In the genomic region with DNA sequence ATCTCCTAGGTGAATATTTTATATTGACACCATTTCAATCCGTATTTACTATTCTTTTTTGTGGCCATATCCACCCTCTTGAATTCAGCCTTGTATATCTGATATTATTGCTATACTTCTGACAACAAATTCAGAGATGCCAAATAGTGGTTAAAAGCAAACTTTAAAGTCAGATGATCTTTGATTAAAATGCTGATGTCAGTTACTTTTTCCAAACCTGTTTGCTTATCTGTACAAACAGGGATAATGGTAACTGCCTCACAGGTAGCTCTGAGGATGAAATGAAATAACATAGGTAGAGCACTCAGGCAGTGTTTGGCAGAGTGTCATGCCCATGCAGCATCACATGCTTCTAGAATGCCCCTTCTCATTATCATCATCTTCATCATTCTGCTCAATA, we compare ENCODE assay signal across 15 cellular contexts. TPM values are rescaled to one million over a fixed set of nuclear protein-coding genes. Genes with fewer than 3 reads are reported as not detected.
DNase-seq lines count a peak whose midpoint lies in the region; ATAC-seq, FAIRE-seq and TF ChIP-seq lines count a peak whose summit lies in the region.
"Had no signal": no experiment of that assay in that cellular context is flagged by ENCODE, and none has a peak within 500 bp of the region (broad histone marks: within the 10 kb centered on the region; RNA-seq: fewer than 3 reads in every experiment).

No MANE protein-coding gene starts in this region.

- H3K56ac ChIP-seq in IMR-90 (ENCODE audit: extremely low read depth, insufficient read depth, low read length), result no peak overlapping the region

- no peaks in the 10 kb centered on the region for H3K79me1 ChIP-seq in IMR-90 (ENCODE audit: low read depth in 1 of 2, low read length in 2 of 2)

- H2BK15ac ChIP-seq in IMR-90 (ENCODE audit: low read depth, low read length), result no peak overlapping the region

- ATAC-seq in A549 (no peak), IMR-90 (ENCODE audit: low read depth) (no peak), K562 (no peak), GM19452 (IDR thresholded peaks at IDR 0.05; ENCODE audit: unreplicated experiment) (no peak)
- ATAC-seq: GM23338, HCT116 had no signal

- H3K14ac ChIP-seq in IMR-90 (replicated peaks; ENCODE audit: low read depth, low read length), result no peak overlapping the region

- H3K36me3 ChIP-seq in IMR-90 (ENCODE audit: control insufficient read depth, insufficient read depth, low read length), result no peaks in the 10 kb centered on the region
- no peaks in the 10 kb centered on the region for H3K36me3 ChIP-seq in K562 (ENCODE audit: control insufficient read depth, insufficient read depth, low read length)

- no peak overlapping the region for H2BK20ac ChIP-seq in IMR-90 (ENCODE audit: low read depth, low read length)

- no peak overlapping the region for H4K5ac ChIP-seq in IMR-90 (ENCODE audit: low read depth, low read length)

- FAIRE-seq in A549 (lab: Jason Lieb, UNC) (no peak), K562 (lab: Jason Lieb, UNC) (no peak)
- FAIRE-seq: GM12892, GM18507 had no signal

- POLR2A ChIA-PET in A549 (lab: Yijun Ruan, JAX), result no interaction called here
- POLR2A ChIA-PET in IMR-90 (lab: Charles Lee; ENCODE audit: unreplicated experiment), result no interaction called here
- POLR2A ChIA-PET in K562 (lab: Yijun Ruan, JAX), result interaction anchor here (0.5 to 1.6 kb wide), 2 partner anchors 15 to 244 kb away, joined by 3 read pairs; no protein-coding TSS in a partner anchor

- no peaks in the 10 kb centered on the region for H3K79me2 ChIP-seq in K562 (ENCODE audit: control insufficient read depth, insufficient read depth, low read length)

- no peak overlapping the region for H3K4ac ChIP-seq in IMR-90 (ENCODE audit: low read depth, low read length)

- DNase-seq in A549 (ENCODE audit: low read depth in 1 of 2, low spot score in 1 of 2) (no peak), IMR-90 (no peak), K562 (ENCODE audit: extremely low read depth in 1 of 4, low spot score in 3 of 4) (no peak), AG08395 (ENCODE audit: low spot score) (no peak), HT-29 (ENCODE audit: low spot score) (no peak)
- DNase-seq: CD4-positive, alpha-beta T cell; DMS153; DMS79; H7; Karpas-422 had no signal

- TF ChIP-seq RAD21 in A549 (conservative IDR thresholded peaks at IDR 0.05 in 1 of 2, IDR thresholded peaks at IDR 0.05 in 1 of 2) (no peak), IMR-90 (IDR thresholded peaks at IDR 0.05; ENCODE audit: low read length) (no peak), K562 (CRISPR knock-in tag; conservative IDR thresholded peaks at IDR 0.05 in 1 of 2, IDR thresholded peaks at IDR 0.05 in 1 of 2) (no peak)

- TF ChIP-seq EP300 in A549 (IDR thresholded peaks at IDR 0.05), result no peak
- no peak for TF ChIP-seq EP300 in K562 (IDR thresholded peaks at IDR 0.05; ENCODE audit: low read length)

- no peaks in the 10 kb centered on the region for H3K9me1 ChIP-seq in IMR-90 (ENCODE audit: insufficient read depth, low read length)
- no peaks in the 10 kb centered on the region for H3K9me1 ChIP-seq in K562 (ENCODE audit: control insufficient read depth, insufficient read depth, low read length)

- BruUV-seq in IMR-90 (replicated peaks; lab: Mats Ljungman, UMichigan), result no TSS peak
- BruUV-seq in K562 (replicated peaks; lab: Mats Ljungman, UMichigan), result no TSS peak

- H2AK9ac ChIP-seq in IMR-90 (replicated peaks; ENCODE audit: low read depth, low read length, poor library complexity), result no peak overlapping the region

- no peak overlapping the region for H4K8ac ChIP-seq in IMR-90 (ENCODE audit: low read depth in 2 of 2, low read length in 2 of 2)

- no peak overlapping the region for H4K91ac ChIP-seq in IMR-90 (ENCODE audit: insufficient read depth, low read depth, low read length)

- CTCF ChIA-PET in A549 (lab: Yijun Ruan, JAX), result interaction anchor here (0.8 kb wide), 1 partner anchor 13 kb away, joined by 3 read pairs; no protein-coding TSS in a partner anchor
- CTCF ChIA-PET in IMR-90 (lab: Yijun Ruan, JAX), result interaction anchor here (0.6 to 0.8 kb wide), 2 partner anchors 24 to 376 kb away, joined by 3 to 7 read pairs; no protein-coding TSS in a partner anchor
- CTCF ChIA-PET in K562 (lab: Yijun Ruan, JAX; ENCODE audit: low intra/inter-chr PET ratio), result no interaction called here

- no peak overlapping the region for H2BK120ac ChIP-seq in IMR-90 (ENCODE audit: low read depth, low read length)

- dilution Hi-C loops in IMR-90 (cut with HindIII; ENCODE audit: low sequenced_read_pairs, unreplicated experiment), result no loop called here

- 68% methylated on average over 1 of the region's 1 CpG for WGBS in A549 (ENCODE audit: missing lambda C conversion rate)
- no CpG with 5 or more reads among the region's 1 CpG for WGBS in IMR-90 (ENCODE audit: extremely low coverage in 2 of 2, insufficient read length in 1 of 2), 2 experiments
- WGBS in K562 (ENCODE audit: insufficient coverage, low coverage, missing lambda C conversion rate), result 7% methylated on average over 1 of the region's 1 CpG

- H2AFZ ChIP-seq in IMR-90 (replicated peaks; ENCODE audit: low read length, poor library complexity) (no peak overlapping the region), K562 (ENCODE audit: low read depth, low read length) (no peak overlapping the region)
- H2AFZ ChIP-seq: GM23338 had no signal

- H3K27me3 ChIP-seq in IMR-90 (ENCODE audit: control insufficient read depth, insufficient read depth, low read length), result peaks cover 4% of the 10 kb centered on the region
- H3K27me3 ChIP-seq in K562 (ENCODE audit: control insufficient read depth in 2 of 2, insufficient read depth in 2 of 2, low read length in 2 of 2), result no peaks in the 10 kb centered on the region

- H3K27ac ChIP-seq in A549, result no peak overlapping the region
- no peak overlapping the region for H3K27ac ChIP-seq in IMR-90 (ENCODE audit: insufficient read depth, low read length)
- H3K27ac ChIP-seq in K562 (ENCODE audit: extremely low read depth, low read depth, low read length), result no peak overlapping the region

- no peak for TF ChIP-seq POLR2A in A549 (IDR thresholded peaks at IDR 0.05; ENCODE audit: low read length)
- no peak for TF ChIP-seq POLR2A in IMR-90 (IDR thresholded peaks at IDR 0.05; ENCODE audit: low read depth, low read length)
- TF ChIP-seq POLR2A in K562 (conservative IDR thresholded peaks at IDR 0.05), result no peak

- H4K20me1 ChIP-seq in IMR-90 (ENCODE audit: insufficient read depth, low read length), result no peaks in the 10 kb centered on the region
- H4K20me1 ChIP-seq in K562 (replicated peaks; ENCODE audit: control insufficient read depth, insufficient read depth, low read length), result no peaks in the 10 kb centered on the region

- no peak overlapping the region for H3K4me3 ChIP-seq in A549
- no peak overlapping the region for H3K4me3 ChIP-seq in IMR-90 (ENCODE audit: insufficient read depth, low read depth, low read length)
- no peak overlapping the region for H3K4me3 ChIP-seq in K562
- H3K4me3 ChIP-seq: GM23338 had no signal

- H3K4me1 ChIP-seq in A549 (no peaks in the 10 kb centered on the region), IMR-90 (ENCODE audit: control insufficient read depth, insufficient read depth, low read length) (no peaks in the 10 kb centered on the region; the same call in 1 of the 2 replicates), K562 (replicated peaks in 1 of 2; ENCODE audit: control insufficient read depth in 2 of 2, insufficient read depth in 2 of 2, low read length in 2 of 2) (peaks cover 4 to 5% of the 10 kb centered on the region in 2 experiments; a peak in 3 of 5 replicates)

- no peak overlapping the region for H3K23ac ChIP-seq in IMR-90 (ENCODE audit: low read depth, low read length)

- intact Hi-C loops in IMR-90 (cut with micrococcal nuclease) (no loop called here), K562 (cut with micrococcal nuclease) (no loop called here)

- no peak overlapping the region for H3K4me2 ChIP-seq in A549
- H3K4me2 ChIP-seq in IMR-90 (ENCODE audit: low read depth, low read length), result no peak overlapping the region
- no peak overlapping the region for H3K4me2 ChIP-seq in K562 (ENCODE audit: insufficient read depth, low read length)
- H3K4me2 ChIP-seq: GM23338 had no signal

- TF ChIP-seq CTCF in A549 (IDR thresholded peaks at IDR 0.05), result no peak
- no peak for TF ChIP-seq CTCF in IMR-90 (conservative IDR thresholded peaks at IDR 0.05; ENCODE audit: low read depth, low read length)
- no peak for TF ChIP-seq CTCF in K562 (IDR thresholded peaks at IDR 0.05 in 2 of 3, conservative IDR thresholded peaks at IDR 0.05 in 1 of 3; ENCODE audit: insufficient read depth in 2 of 3, low read depth in 1 of 3, low read length in 3 of 3)

- no peak overlapping the region for H3K18ac ChIP-seq in IMR-90 (ENCODE audit: low read depth, low read length)

- H3K9me3 ChIP-seq in A549 (no peaks in the 10 kb centered on the region), IMR-90 (ENCODE audit: control insufficient read depth, insufficient read depth, low read length) (no peaks in the 10 kb centered on the region), K562 (replicated peaks; ENCODE audit: control insufficient read depth, insufficient read depth, low read depth, low read length) (no peaks in the 10 kb centered on the region)

- no peak overlapping the region for H2BK5ac ChIP-seq in IMR-90 (ENCODE audit: low read depth, low read length, poor library complexity, severe bottlenecking)

- in situ Hi-C loops in IMR-90 (cut with MboI; ENCODE audit: low sequenced_read_pairs) (no loop called here), K562 (cut with MboI) (no loop called here)

- H2AK5ac ChIP-seq in IMR-90 (ENCODE audit: low read depth, low read length), result no peak overlapping the region

- H3K9ac ChIP-seq in IMR-90 (ENCODE audit: low read depth, low read length) (no peak overlapping the region), K562 (ENCODE audit: insufficient read depth in 1 of 2, low read depth in 2 of 2, low read length in 2 of 2) (no peak overlapping the region)

RNA-seq across cellular contexts. Expression of gene PPIL6, which starts 19.2 kb away (rescaled TPM):
- polyA plus RNA-seq in A549 (2011; rRNA removed) (4.4 and 5.0 TPM in 2 replicates), A549 (2017; fragmentation: RNase III; extraction: RNeasy Plus Mini Kit Qiagen cat#74134 plus additional on column Dnase treatment) (1.6 to 2.7 TPM (median 2.0 TPM) in 3 replicates), IMR-90 (2012; rRNA removed) (0.07 and 0.15 TPM in 2 replicates), K562 (2011; rRNA removed) (0.36 and 1.1 TPM in 2 replicates), K562 (2014; fragmentation: Illumina TruSeq; extraction: Trizol) (0.35 and 0.49 TPM in 2 replicates), K562 (2014; fragmentation: Nextera tagmentation; extraction: Ambion mirVana) (under 1 TPM; 0.13 to 0.14 TPM), K562 (2014; rRNA removed) (0.03 and 1.5 TPM in 2 replicates)
- 0.63 and 0.94 TPM in 2 replicates for polyA plus RNA-seq in A549 (2012; cell fraction: cytosol; rRNA removed)
- polyA plus RNA-seq in A549 (2012; cell fraction: nucleus; rRNA removed), result 0.22 and 0.24 TPM in 2 replicates
- 0.37 and 1.6 TPM in 2 replicates for polyA minus RNA-seq in A549 (2011; rRNA and poly(A)+ RNA removed)
- total RNA-seq in IMR-90 (2012; rRNA removed) (0.18 and 1.4 TPM in 2 replicates), K562 (2014; rRNA removed) (0.33 TPM in 1 of 2 replicates, not detected in the other), K562 (2014; rRNA removed; fragmentation: Illumina TruSeq; extraction: Trizol) (0.64 and 0.98 TPM in 2 replicates), K562 (2015; rRNA removed; fragmentation: Illumina TruSeq; extraction: Trizol) (0.68 and 0.76 TPM in 2 replicates), K562 (2021) (0.47 and 0.87 TPM in 2 replicates)
- 0.09 and 0.12 TPM in 2 replicates for polyA plus RNA-seq in IMR-90 (2012; cell fraction: cytosol; rRNA removed)
- 0.06 and 0.09 TPM in 2 replicates for polyA plus RNA-seq in IMR-90 (2012; cell fraction: nucleus; rRNA removed; ENCODE audit: low replicate concordance)
- 0.19 TPM in 1 of 2 replicates, not detected in the other for total RNA-seq in K562 (2011; cell fraction: chromatin; rRNA removed; ENCODE audit: low replicate concordance)
- total RNA-seq in K562 (2011; cell fraction: nucleolus; rRNA removed), result not detected in 2 replicates
- 0.15 TPM in 1 of 2 replicates, not detected in the other for total RNA-seq in K562 (2011; cell fraction: nucleoplasm; rRNA removed)
- polyA plus RNA-seq in K562 (2011; cell fraction: cytosol; rRNA removed), result 0.09 and 0.29 TPM in 2 replicates
- 0.10 and 0.37 TPM in 2 replicates for polyA plus RNA-seq in K562 (2011; cell fraction: nucleus; rRNA removed)
- polyA plus RNA-seq in K562 (2012), result 0.72 and 2.6 TPM in 2 replicates
- polyA minus RNA-seq in K562 (2011; rRNA and poly(A)+ RNA removed), result 0.42 and 1.3 TPM in 2 replicates
- not detected in 2 replicates for polyA minus RNA-seq in K562 (2011; cell fraction: cytosol; rRNA and poly(A)+ RNA removed)
- polyA minus RNA-seq in K562 (2011; cell fraction: nucleus; rRNA and poly(A)+ RNA removed), result 0.27 TPM in 1 of 2 replicates, not detected in the other
- 0.48 and 0.50 TPM in 2 replicates for total RNA-seq in HT-29 (2014; rRNA removed; shearing (Covaris generic))

RNA-seq across cellular contexts. Expression of gene SMPD2, which starts 19.3 kb away (rescaled TPM):
- polyA plus RNA-seq in A549 (2011; rRNA removed) (9.6 and 13.1 TPM in 2 replicates), A549 (2017; fragmentation: RNase III; extraction: RNeasy Plus Mini Kit Qiagen cat#74134 plus additional on column Dnase treatment) (10.0 to 10.7 TPM (median 10.6 TPM) in 3 replicates), IMR-90 (2012; rRNA removed) (7.1 and 7.7 TPM in 2 replicates), K562 (2011; rRNA removed) (14.8 and 18.3 TPM in 2 replicates), K562 (2014; fragmentation: Illumina TruSeq; extraction: Trizol) (20.5 TPM in 2 replicates), K562 (2014; fragmentation: Nextera tagmentation; extraction: Ambion mirVana) (1 to 10 TPM in 1 of 2 experiments, under 1 TPM in 1; 0.13 to 1.2 TPM), K562 (2014; rRNA removed) (19.3 and 21.8 TPM in 2 replicates)
- polyA plus RNA-seq in A549 (2012; cell fraction: cytosol; rRNA removed), result 12.4 and 14.5 TPM in 2 replicates
- polyA plus RNA-seq in A549 (2012; cell fraction: nucleus; rRNA removed), result 20.1 and 21.3 TPM in 2 replicates
- polyA minus RNA-seq in A549 (2011; rRNA and poly(A)+ RNA removed), result 28.5 and 42.4 TPM in 2 replicates
- total RNA-seq in IMR-90 (2012; rRNA removed) (8.3 and 9.0 TPM in 2 replicates), K562 (2014; rRNA removed) (20.8 and 23.9 TPM in 2 replicates), K562 (2014; rRNA removed; fragmentation: Illumina TruSeq; extraction: Trizol) (8.8 and 14.5 TPM in 2 replicates), K562 (2015; rRNA removed; fragmentation: Illumina TruSeq; extraction: Trizol) (16.8 and 18.1 TPM in 2 replicates), K562 (2021) (20.4 TPM in 2 replicates)
- polyA plus RNA-seq in IMR-90 (2012; cell fraction: cytosol; rRNA removed), result 5.2 and 6.0 TPM in 2 replicates
- 18.1 and 25.2 TPM in 2 replicates for polyA plus RNA-seq in IMR-90 (2012; cell fraction: nucleus; rRNA removed; ENCODE audit: low replicate concordance)
- 40.0 and 130 TPM in 2 replicates for total RNA-seq in K562 (2011; cell fraction: chromatin; rRNA removed; ENCODE audit: low replicate concordance)
- 68.9 and 90.7 TPM in 2 replicates for total RNA-seq in K562 (2011; cell fraction: nucleolus; rRNA removed)
- 59.2 and 61.0 TPM in 2 replicates for total RNA-seq in K562 (2011; cell fraction: nucleoplasm; rRNA removed)
- polyA plus RNA-seq in K562 (2011; cell fraction: cytosol; rRNA removed), result 15.1 and 22.6 TPM in 2 replicates
- 61.2 and 64.9 TPM in 2 replicates for polyA plus RNA-seq in K562 (2011; cell fraction: nucleus; rRNA removed)
- polyA plus RNA-seq in K562 (2012), result 14.3 and 17.2 TPM in 2 replicates
- 25.8 and 28.5 TPM in 2 replicates for polyA minus RNA-seq in K562 (2011; rRNA and poly(A)+ RNA removed)
- 8.1 and 12.0 TPM in 2 replicates for polyA minus RNA-seq in K562 (2011; cell fraction: cytosol; rRNA and poly(A)+ RNA removed)
- polyA minus RNA-seq in K562 (2011; cell fraction: nucleus; rRNA and poly(A)+ RNA removed), result 43.4 and 53.0 TPM in 2 replicates
- total RNA-seq in HT-29 (2014; rRNA removed; shearing (Covaris generic)), result 50.3 and 50.4 TPM in 2 replicates

RNA-seq across cellular contexts. Expression of gene MICAL1, which starts 34.4 kb away (rescaled TPM):
- polyA plus RNA-seq in A549 (2011; rRNA removed) (14.1 and 14.9 TPM in 2 replicates), A549 (2017; fragmentation: RNase III; extraction: RNeasy Plus Mini Kit Qiagen cat#74134 plus additional on column Dnase treatment) (13.4 to 20.3 TPM (median 16.9 TPM) in 3 replicates), IMR-90 (2012; rRNA removed) (57.1 and 59.1 TPM in 2 replicates), K562 (2011; rRNA removed) (11.5 and 11.6 TPM in 2 replicates), K562 (2014; fragmentation: Illumina TruSeq; extraction: Trizol) (8.4 and 9.0 TPM in 2 replicates), K562 (2014; fragmentation: Nextera tagmentation; extraction: Ambion mirVana) (under 1 TPM; 0.07 to 0.15 TPM), K562 (2014; rRNA removed) (11.5 and 15.2 TPM in 2 replicates)
- 8.9 and 10.7 TPM in 2 replicates for polyA plus RNA-seq in A549 (2012; cell fraction: cytosol; rRNA removed)
- polyA plus RNA-seq in A549 (2012; cell fraction: nucleus; rRNA removed), result 105 and 108 TPM in 2 replicates
- polyA minus RNA-seq in A549 (2011; rRNA and poly(A)+ RNA removed), result 11.1 and 12.9 TPM in 2 replicates
- total RNA-seq in IMR-90 (2012; rRNA removed) (28.6 and 30.5 TPM in 2 replicates), K562 (2014; rRNA removed) (7.0 and 10.5 TPM in 2 replicates), K562 (2014; rRNA removed; fragmentation: Illumina TruSeq; extraction: Trizol) (3.0 and 3.7 TPM in 2 replicates), K562 (2015; rRNA removed; fragmentation: Illumina TruSeq; extraction: Trizol) (4.6 and 5.3 TPM in 2 replicates), K562 (2021) (11.0 and 12.3 TPM in 2 replicates)
- 24.7 and 32.0 TPM in 2 replicates for polyA plus RNA-seq in IMR-90 (2012; cell fraction: cytosol; rRNA removed)
- polyA plus RNA-seq in IMR-90 (2012; cell fraction: nucleus; rRNA removed; ENCODE audit: low replicate concordance), result 387 and 626 TPM in 2 replicates
- 67.8 and 124 TPM in 2 replicates for total RNA-seq in K562 (2011; cell fraction: chromatin; rRNA removed; ENCODE audit: low replicate concordance)
- total RNA-seq in K562 (2011; cell fraction: nucleolus; rRNA removed), result 63.3 and 63.4 TPM in 2 replicates
- 56.3 and 70.8 TPM in 2 replicates for total RNA-seq in K562 (2011; cell fraction: nucleoplasm; rRNA removed)
- 5.4 and 9.1 TPM in 2 replicates for polyA plus RNA-seq in K562 (2011; cell fraction: cytosol; rRNA removed)
- polyA plus RNA-seq in K562 (2011; cell fraction: nucleus; rRNA removed), result 72.2 and 124 TPM in 2 replicates
- polyA plus RNA-seq in K562 (2012), result 10.9 and 26.0 TPM in 2 replicates
- 3.5 and 4.8 TPM in 2 replicates for polyA minus RNA-seq in K562 (2011; rRNA and poly(A)+ RNA removed)
- 3.5 and 5.0 TPM in 2 replicates for polyA minus RNA-seq in K562 (2011; cell fraction: cytosol; rRNA and poly(A)+ RNA removed)
- 12.9 and 14.9 TPM in 2 replicates for polyA minus RNA-seq in K562 (2011; cell fraction: nucleus; rRNA and poly(A)+ RNA removed)
- 23.6 and 26.4 TPM in 2 replicates for total RNA-seq in HT-29 (2014; rRNA removed; shearing (Covaris generic))

RNA-seq across cellular contexts. Expression of gene CD164, which starts 38.9 kb away (rescaled TPM):
- 171 and 174 TPM in 2 replicates for polyA plus RNA-seq in A549 (2011; rRNA removed)
- polyA plus RNA-seq in A549 (2012; cell fraction: cytosol; rRNA removed), result 39.0 and 44.5 TPM in 2 replicates
- 27.1 and 31.0 TPM in 2 replicates for polyA plus RNA-seq in A549 (2012; cell fraction: nucleus; rRNA removed)
- 90.4 to 94.0 TPM (median 91.1 TPM) in 3 replicates for polyA plus RNA-seq in A549 (2017; fragmentation: RNase III; extraction: RNeasy Plus Mini Kit Qiagen cat#74134 plus additional on column Dnase treatment)
- polyA minus RNA-seq in A549 (2011; rRNA and poly(A)+ RNA removed), result 108 and 131 TPM in 2 replicates
- total RNA-seq in IMR-90 (2012; rRNA removed), result 127 and 150 TPM in 2 replicates
- polyA plus RNA-seq in IMR-90 (2012; rRNA removed), result 146 and 148 TPM in 2 replicates
- 104 and 125 TPM in 2 replicates for polyA plus RNA-seq in IMR-90 (2012; cell fraction: cytosol; rRNA removed)
- 38.9 and 93.3 TPM in 2 replicates for polyA plus RNA-seq in IMR-90 (2012; cell fraction: nucleus; rRNA removed; ENCODE audit: low replicate concordance)
- total RNA-seq in K562 (2011; cell fraction: chromatin; rRNA removed; ENCODE audit: low replicate concordance), result 114 and 222 TPM in 2 replicates
- total RNA-seq in K562 (2011; cell fraction: nucleolus; rRNA removed), result 162 and 212 TPM in 2 replicates
- total RNA-seq in K562 (2011; cell fraction: nucleoplasm; rRNA removed), result 243 and 317 TPM in 2 replicates
- 79.5 and 92.7 TPM in 2 replicates for total RNA-seq in K562 (2014; rRNA removed)
- 121 and 134 TPM in 2 replicates for total RNA-seq in K562 (2014; rRNA removed; fragmentation: Illumina TruSeq; extraction: Trizol)
- total RNA-seq in K562 (2015; rRNA removed; fragmentation: Illumina TruSeq; extraction: Trizol), result 191 and 199 TPM in 2 replicates
- total RNA-seq in K562 (2021), result 164 and 169 TPM in 2 replicates
- polyA plus RNA-seq in K562 (2011; rRNA removed), result 317 and 349 TPM in 2 replicates
- polyA plus RNA-seq in K562 (2011; cell fraction: cytosol; rRNA removed), result 107 and 156 TPM in 2 replicates
- 302 and 407 TPM in 2 replicates for polyA plus RNA-seq in K562 (2011; cell fraction: nucleus; rRNA removed)
- 177 and 329 TPM in 2 replicates for polyA plus RNA-seq in K562 (2012)
- polyA plus RNA-seq in K562 (2014; fragmentation: Illumina TruSeq; extraction: Trizol), result 186 and 188 TPM in 2 replicates
- polyA plus RNA-seq in K562 (2014; fragmentation: Nextera tagmentation; extraction: Ambion mirVana), result 100 to 1,000 TPM; 165 to 179 TPM
- 117 and 143 TPM in 2 replicates for polyA plus RNA-seq in K562 (2014; rRNA removed)
- 159 and 195 TPM in 2 replicates for polyA minus RNA-seq in K562 (2011; rRNA and poly(A)+ RNA removed)
- 154 and 189 TPM in 2 replicates for polyA minus RNA-seq in K562 (2011; cell fraction: cytosol; rRNA and poly(A)+ RNA removed)
- 130 and 232 TPM in 2 replicates for polyA minus RNA-seq in K562 (2011; cell fraction: nucleus; rRNA and poly(A)+ RNA removed)
- 120 and 123 TPM in 2 replicates for total RNA-seq in HT-29 (2014; rRNA removed; shearing (Covaris generic))

Comparison
In these comparisons a context has a peak if more than half of its experiments do, and no peak if none do; other contexts are left out.
1. Of the 35 proteins assayed by ChIP-seq in both K562 and A549: peak only in K562: none; only in A549: none; in both: MAFK; in neither: 34.